Comparison of ENCODE assay signal across 8 cellular contexts in the genomic region with DNA sequence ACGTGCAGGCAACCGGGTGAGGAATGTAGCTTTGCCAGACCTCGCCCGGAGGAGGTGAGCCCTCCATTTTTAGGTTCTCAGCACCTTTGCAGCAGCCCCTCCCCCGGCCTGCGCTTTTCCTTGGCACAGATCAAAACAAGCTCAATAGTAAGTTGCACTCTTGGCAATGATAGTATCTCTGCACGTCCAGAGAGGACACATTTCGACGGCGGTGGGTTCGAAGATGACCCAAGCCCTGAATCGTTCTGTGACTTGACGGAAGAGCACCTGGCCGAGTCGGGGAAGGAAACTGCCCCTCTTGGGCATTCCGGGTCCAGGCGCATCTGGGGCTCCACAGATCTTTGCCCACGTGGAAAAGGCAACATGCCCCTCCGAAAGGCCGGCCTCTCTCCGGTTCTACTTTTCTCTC. TPM values are rescaled to one million over a fixed set of nuclear protein-coding genes. Genes with fewer than 3 reads are reported as not detected.
A peak's percentile ranks its signal among the peaks of the same experiment; 100 is the strongest.
DNase-seq lines count a peak whose midpoint lies in the region; ATAC-seq and TF ChIP-seq lines count a peak whose summit lies in the region.

No MANE protein-coding gene starts in this region.

- H3K14ac ChIP-seq in IMR-90 (replicated peaks; ENCODE audit: low read depth, low read length), result no peak overlapping the region

- POLR2A ChIA-PET in IMR-90 (lab: Charles Lee; ENCODE audit: unreplicated experiment), result interaction anchor here (1.3 kb wide), 1 partner anchor 51 kb away, joined by 3 read pairs; no protein-coding TSS in a partner anchor

- DNase-seq in COLO668 (lab: John Stamatoyannopoulos, UW; ENCODE audit: unreplicated experiment) (peak; percentile 40), IMR-90 (no peak), fibroblast of pulmonary artery (ENCODE audit: low read depth) (no peak), progenitor cell of endocrine pancreas (ENCODE audit: low spot score, unreplicated experiment) (no peak), NCI-H1092 treated with DMSO at 0.1 percent for 48 hours (lab: John Stamatoyannopoulos, UW) (no peak), DMS153 treated with DMSO at 0.1 percent for 48 hours (lab: John Stamatoyannopoulos, UW; ENCODE audit: unreplicated experiment) (no peak)

- no peak overlapping the region for H4K91ac ChIP-seq in IMR-90 (ENCODE audit: insufficient read depth, low read depth, low read length)

- peaks cover 5% of the 10 kb centered on the region for H3K4me1 ChIP-seq in IMR-90 (ENCODE audit: control insufficient read depth, insufficient read depth, low read length)

- in situ Hi-C loops in IMR-90 (cut with MboI; ENCODE audit: low sequenced_read_pairs), result loop anchor here (5.0 kb wide), 1 partner anchor 353 kb away; no protein-coding TSS in a partner anchor

- intact Hi-C loops in IMR-90 (cut with micrococcal nuclease), result loop anchor here (5.0 to 10.0 kb wide), 3 partner anchors 67 to 224 kb away; no protein-coding TSS in a partner anchor

- H3K4me1 Mint-ChIP-seq in progenitor cell of endocrine pancreas (ENCODE audit: low read depth), result peaks cover 12% of the 10 kb centered on the region

- no peaks in the 10 kb centered on the region for H3K36me3 ChIP-seq in IMR-90 (ENCODE audit: control insufficient read depth, insufficient read depth, low read length)

- H3K9ac ChIP-seq in IMR-90 (ENCODE audit: low read depth, low read length), result no peak overlapping the region

- H3K9me3 ChIP-seq in IMR-90 (ENCODE audit: control insufficient read depth, insufficient read depth, low read length), result no peaks in the 10 kb centered on the region

- H2BK5ac ChIP-seq in IMR-90 (ENCODE audit: low read depth, low read length, poor library complexity, severe bottlenecking), result no peak overlapping the region

- CTCF ChIA-PET in IMR-90 (lab: Yijun Ruan, JAX), result no interaction called here

- H2AFZ ChIP-seq in IMR-90 (replicated peaks; ENCODE audit: low read length, poor library complexity), result peak overlapping the region; percentile 86

- H3K27me3 Mint-ChIP-seq in progenitor cell of endocrine pancreas, result peaks cover 88% of the 10 kb centered on the region

- peak overlapping the region; percentile 63 for H3K4me3 Mint-ChIP-seq in progenitor cell of endocrine pancreas (ENCODE audit: low read depth)

- H2AK5ac ChIP-seq in IMR-90 (ENCODE audit: low read depth, low read length), result no peak overlapping the region

- ATAC-seq in IMR-90 (ENCODE audit: low read depth), result no peak
- ATAC-seq in GM18511 (IDR thresholded peaks at IDR 0.05; ENCODE audit: unreplicated experiment), result no peak
- no peak for ATAC-seq in HG03469 (IDR thresholded peaks at IDR 0.05; ENCODE audit: unreplicated experiment)

- peak overlapping the region; percentile 87 for H3K4me2 ChIP-seq in IMR-90 (ENCODE audit: low read depth, low read length)

- no peak for TF ChIP-seq CTCF in IMR-90 (conservative IDR thresholded peaks at IDR 0.05; ENCODE audit: low read depth, low read length)
- no peak for TF ChIP-seq CTCF in fibroblast of pulmonary artery (IDR thresholded peaks at IDR 0.05; ENCODE audit: low read length, missing control alignments)
- no peak for TF ChIP-seq CTCF in progenitor cell of endocrine pancreas (IDR thresholded peaks at IDR 0.05; ENCODE audit: unreplicated experiment)

- no peak overlapping the region for H4K5ac ChIP-seq in IMR-90 (ENCODE audit: low read depth, low read length)

- TF ChIP-seq POLR2A in IMR-90 (IDR thresholded peaks at IDR 0.05; ENCODE audit: low read depth, low read length), result no peak

- no peak for TF ChIP-seq RAD21 in IMR-90 (IDR thresholded peaks at IDR 0.05; ENCODE audit: low read length)

- peak overlapping the region; percentile 52; the same call in 1 of the 2 replicates for H3K23ac ChIP-seq in IMR-90 (ENCODE audit: low read depth, low read length)

- H3K4me3 ChIP-seq in IMR-90 (ENCODE audit: insufficient read depth, low read depth, low read length) (peak overlapping the region; percentile 53), fibroblast of pulmonary artery (replicated peaks; ENCODE audit: low read depth, low read length) (peak overlapping the region; percentile 27)

- H3K27ac Mint-ChIP-seq in progenitor cell of endocrine pancreas, result no peak overlapping the region

- 0 out of 4 replicates have a peak, but pooled peaks cover 0 to 5% of the 10 kb centered on the region in 2 experiments for H3K79me1 ChIP-seq in IMR-90 (ENCODE audit: low read depth in 1 of 2, low read length in 2 of 2)

- H3K56ac ChIP-seq in IMR-90 (ENCODE audit: extremely low read depth, insufficient read depth, low read length), result no peak overlapping the region

- BruUV-seq in IMR-90 (replicated peaks; lab: Mats Ljungman, UMichigan), result no TSS peak

- H3K36me3 Mint-ChIP-seq in progenitor cell of endocrine pancreas (ENCODE audit: insufficient read depth), result no peaks in the 10 kb centered on the region

- peaks cover 9% of the 10 kb centered on the region; the same call in 1 of the 2 replicates for H4K20me1 ChIP-seq in IMR-90 (ENCODE audit: insufficient read depth, low read length)

- H3K27ac ChIP-seq in IMR-90 (ENCODE audit: insufficient read depth, low read length), result no peak overlapping the region

- H3K18ac ChIP-seq in IMR-90 (ENCODE audit: low read depth, low read length), result no peak overlapping the region

- no peak overlapping the region for H2BK20ac ChIP-seq in IMR-90 (ENCODE audit: low read depth, low read length)

- peaks cover 16% of the 10 kb centered on the region; the same call in 1 of the 2 replicates for H3K27me3 ChIP-seq in IMR-90 (ENCODE audit: control insufficient read depth, insufficient read depth, low read length)

- H4K8ac ChIP-seq in IMR-90 (ENCODE audit: low read depth in 2 of 2, low read length in 2 of 2), result no peak overlapping the region

- H3K9me1 ChIP-seq in IMR-90 (ENCODE audit: insufficient read depth, low read length), result peaks cover 3% of the 10 kb centered on the region; the same call in 1 of the 2 replicates

- 25% methylated on average over 12 of the region's 21 CpGs; no CpG with 5 or more reads in 1 of the 2 experiments for WGBS in IMR-90 (ENCODE audit: extremely low coverage in 2 of 2, insufficient read length in 1 of 2), 2 experiments

- H2AK9ac ChIP-seq in IMR-90 (replicated peaks; ENCODE audit: low read depth, low read length, poor library complexity), result peak overlapping the region; percentile 38

- no peaks in the 10 kb centered on the region for H3K9me3 Mint-ChIP-seq in progenitor cell of endocrine pancreas (ENCODE audit: low read depth)

- dilution Hi-C loops in IMR-90 (cut with HindIII; ENCODE audit: low sequenced_read_pairs, unreplicated experiment), result no loop called here

- H2BK15ac ChIP-seq in IMR-90 (ENCODE audit: low read depth, low read length), result no peak overlapping the region

- no peak overlapping the region for H3K4ac ChIP-seq in IMR-90 (ENCODE audit: low read depth, low read length)

- H2BK120ac ChIP-seq in IMR-90 (ENCODE audit: low read depth, low read length), result no peak overlapping the region

TF ChIP-seq in IMR-90, 13 proteins besides CTCF, POLR2A, EP300 and RAD21:
- no peak for TF ChIP-seq MXI1 (IDR thresholded peaks at IDR 0.05; ENCODE audit: borderline replicate concordance, low read depth, low read length)
- TF ChIP-seq CHD1 (IDR thresholded peaks at IDR 0.05; ENCODE audit: low read depth, low read length), result no peak
- no peak for TF ChIP-seq CEBPB (IDR thresholded peaks at IDR 0.05; ENCODE audit: low read depth, low read length)
- TF ChIP-seq, protein P1, sequence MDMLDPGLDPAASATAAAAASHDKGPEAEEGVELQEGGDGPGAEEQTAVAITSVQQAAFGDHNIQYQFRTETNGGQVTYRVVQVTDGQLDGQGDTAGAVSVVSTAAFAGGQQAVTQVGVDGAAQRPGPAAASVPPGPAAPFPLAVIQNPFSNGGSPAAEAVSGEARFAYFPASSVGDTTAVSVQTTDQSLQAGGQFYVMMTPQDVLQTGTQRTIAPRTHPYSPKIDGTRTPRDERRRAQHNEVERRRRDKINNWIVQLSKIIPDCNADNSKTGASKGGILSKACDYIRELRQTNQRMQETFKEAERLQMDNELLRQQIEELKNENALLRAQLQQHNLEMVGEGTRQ (IDR thresholded peaks at IDR 0.05; ENCODE audit: low read depth, low read length), result no peak
- no peak for TF ChIP-seq RCOR1 (IDR thresholded peaks at IDR 0.05; ENCODE audit: insufficient replicate concordance, low read length)
- no peak for TF ChIP-seq SMC3 (IDR thresholded peaks at IDR 0.05; ENCODE audit: low read depth, low read length)
- TF ChIP-seq BHLHE40 (IDR thresholded peaks at IDR 0.05; ENCODE audit: low read depth, low read length), result no peak
- TF ChIP-seq NFE2L2 (IDR thresholded peaks at IDR 0.05; ENCODE audit: low read depth, low read length), result no peak
- no peak for TF ChIP-seq MAZ (IDR thresholded peaks at IDR 0.05; ENCODE audit: borderline replicate concordance, low read depth, low read length)
- TF ChIP-seq RFX5 (IDR thresholded peaks at IDR 0.05; ENCODE audit: low read depth, low read length), result no peak
- no peak for TF ChIP-seq FOS (IDR thresholded peaks at IDR 0.05; ENCODE audit: low read depth, low read length)
- TF ChIP-seq, protein P2, sequence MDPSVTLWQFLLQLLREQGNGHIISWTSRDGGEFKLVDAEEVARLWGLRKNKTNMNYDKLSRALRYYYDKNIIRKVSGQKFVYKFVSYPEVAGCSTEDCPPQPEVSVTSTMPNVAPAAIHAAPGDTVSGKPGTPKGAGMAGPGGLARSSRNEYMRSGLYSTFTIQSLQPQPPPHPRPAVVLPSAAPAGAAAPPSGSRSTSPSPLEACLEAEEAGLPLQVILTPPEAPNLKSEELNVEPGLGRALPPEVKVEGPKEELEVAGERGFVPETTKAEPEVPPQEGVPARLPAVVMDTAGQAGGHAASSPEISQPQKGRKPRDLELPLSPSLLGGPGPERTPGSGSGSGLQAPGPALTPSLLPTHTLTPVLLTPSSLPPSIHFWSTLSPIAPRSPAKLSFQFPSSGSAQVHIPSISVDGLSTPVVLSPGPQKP (IDR thresholded peaks at IDR 0.05; ENCODE audit: borderline replicate concordance, low read depth, low read length), result no peak
- no peak for TF ChIP-seq MAFK (IDR thresholded peaks at IDR 0.05; ENCODE audit: low read depth, low read length)

RNA-seq across cellular contexts. Expression of a gene that starts 0.9 kb away (rescaled TPM):
- total RNA-seq in IMR-90 (2012; rRNA removed) (0.18 and 0.28 TPM in 2 replicates), progenitor cell of endocrine pancreas (0.47 and 0.57 TPM in 2 replicates)
- polyA plus RNA-seq in IMR-90 (2012; rRNA removed), result 0.82 and 0.85 TPM in 2 replicates
- 0.35 and 0.68 TPM in 2 replicates for polyA plus RNA-seq in IMR-90 (2012; cell fraction: cytosol; rRNA removed)
- 1.6 and 3.3 TPM in 2 replicates for polyA plus RNA-seq in IMR-90 (2012; cell fraction: nucleus; rRNA removed; ENCODE audit: low replicate concordance)
